Comparison of ENCODE assay signal across 38 cellular contexts in the genomic region with DNA sequence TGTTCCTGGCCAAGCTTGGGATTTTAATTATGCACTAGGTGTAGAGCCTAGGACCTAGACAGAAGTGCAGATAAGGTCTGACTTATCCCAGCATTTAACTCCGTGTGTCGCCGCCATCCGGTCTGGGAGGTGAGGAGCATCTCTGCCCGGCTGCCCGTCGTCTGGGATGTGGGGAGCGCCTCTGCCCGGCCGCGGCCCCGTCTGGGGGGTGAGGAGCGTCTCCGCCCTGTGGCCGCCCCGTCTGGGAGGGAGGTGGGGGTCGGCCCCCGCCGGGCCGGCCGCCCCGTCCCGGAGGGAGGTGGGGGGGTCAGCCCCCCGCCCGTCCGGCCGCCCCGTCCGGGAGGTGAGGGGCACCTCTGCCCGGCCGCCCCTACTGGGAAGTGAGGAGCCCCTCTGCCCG. TPM values are rescaled to one million over a fixed set of nuclear protein-coding genes. Genes with fewer than 3 reads are reported as not detected.
"Had no signal": no experiment of that assay in that cellular context is flagged by ENCODE, and none has a peak within 500 bp of the region (broad histone marks: within the 10 kb centered on the region; RNA-seq: fewer than 3 reads in every experiment).

No MANE protein-coding gene starts in this region.

- H3K27me3 ChIP-seq: adrenal gland, brain microvascular endothelial cell had no signal

- H3K27ac Mint-ChIP-seq: activated B cell treated with CpG ODN at 0.5 μM for 24 hours; activated CD4-positive, alpha-beta memory T cell treated with anti-CD3 and anti-CD28 coated beads for 36 hours; activated CD4-positive, alpha-beta T cell treated with anti-CD3 and anti-CD28 coated beads, Interleukin-2, amount 10 ng/mL, durations not matched to agents 24 days and 14 days; activated CD8-positive, alpha-beta T cell treated with anti-CD3 and anti-CD28 coated beads for 36 hours; activated naive CD4-positive, alpha-beta T cell treated with anti-CD3 and anti-CD28 coated beads for 36 hours; activated naive CD4-positive, alpha-beta T cell treated with anti-CD3 and anti-CD28 coated beads, Interleukin-2, amount 50 U/mL, for 72 hours; activated naive CD8-positive, alpha-beta T cell treated with anti-CD3 and anti-CD28 coated beads for 36 hours; activated T-cell treated with anti-CD3 and anti-CD28 coated beads, Interleukin-2, amount 50 U/mL, for 72 hours; activated T-helper 1 cell treated with anti-CD3 and anti-CD28 coated beads, Interleukin-12 subunit alpha, Interleukin-12 subunit beta, Interleukin-2, Interleukin-4 antibody, amounts not matched to agents 30 ng/mL and 10 ng/mL and 1 ng/mL, durations not matched to agents 14 hours and 24 hours and 36 hours; activated T-helper 17 cell treated with anti-CD3 and anti-CD28 coated beads, Interleukin-2, amount 50 U/mL, for 72 hours; T-helper 1 cell treated with Interleukin-12 subunit alpha and Interleukin-12 subunit beta and Interleukin-4 antibody, amounts not matched to agents 30 μg/mL and 1 μg/mL, for 36 hours; T-helper 2 cell treated with Interferon-gamma antibody and Interleukin-4, amounts not matched to agents 5 μg/mL and 100 μg/mL, for 36 hours had no signal

- H3K9me3 Mint-ChIP-seq: activated B cell treated with CpG ODN at 0.5 μM for 24 hours; activated CD4-positive, alpha-beta memory T cell treated with anti-CD3 and anti-CD28 coated beads for 36 hours; activated CD4-positive, alpha-beta T cell treated with anti-CD3 and anti-CD28 coated beads, Interleukin-2, amount 10 ng/mL, durations not matched to agents 24 days and 14 days; activated CD8-positive, alpha-beta T cell treated with anti-CD3 and anti-CD28 coated beads for 36 hours; activated naive CD4-positive, alpha-beta T cell treated with anti-CD3 and anti-CD28 coated beads for 36 hours; activated naive CD4-positive, alpha-beta T cell treated with anti-CD3 and anti-CD28 coated beads, Interleukin-2, amount 50 U/mL, for 72 hours; activated naive CD8-positive, alpha-beta T cell treated with anti-CD3 and anti-CD28 coated beads for 36 hours; activated T-cell treated with anti-CD3 and anti-CD28 coated beads, Interleukin-2, amount 50 U/mL, for 4 hours; activated T-cell treated with anti-CD3 and anti-CD28 coated beads, Interleukin-2, amount 50 U/mL, for 72 hours; activated T-helper 1 cell treated with anti-CD3 and anti-CD28 coated beads, Interleukin-12 subunit alpha, Interleukin-12 subunit beta, Interleukin-2, Interleukin-4 antibody, amounts not matched to agents 30 ng/mL and 10 ng/mL and 1 ng/mL, durations not matched to agents 14 hours and 24 hours and 36 hours; activated T-helper 17 cell treated with anti-CD3 and anti-CD28 coated beads, Interleukin-2, amount 50 U/mL, for 72 hours; T-helper 1 cell treated with Interleukin-12 subunit alpha and Interleukin-12 subunit beta and Interleukin-4 antibody, amounts not matched to agents 30 μg/mL and 1 μg/mL, for 36 hours; T-helper 2 cell treated with Interferon-gamma antibody and Interleukin-4, amounts not matched to agents 5 μg/mL and 100 μg/mL, for 36 hours had no signal

- H3K9me3 ChIP-seq: adrenal gland had no signal

- DNase-seq: activated B cell treated with CpG ODN at 0.5 μM for 24 hours; activated CD4-positive, alpha-beta memory T cell treated with anti-CD3 and anti-CD28 coated beads for 36 hours; activated CD4-positive, alpha-beta T cell treated with anti-CD3 and anti-CD28 coated beads for 4 hours; activated CD4-positive, alpha-beta T cell treated with anti-CD3 and anti-CD28 coated beads, Interleukin-2, amount 10 ng/mL, durations not matched to agents 24 days and 14 days; activated CD4-positive, alpha-beta T cell treated with anti-CD3 and anti-CD28 coated beads, Interleukin-2, amount 50 U/mL, for 1 hour; activated CD4-positive, alpha-beta T cell treated with anti-CD3 and anti-CD28 coated beads, Interleukin-2, amount 50 U/mL, for 4 hours; activated CD4-positive, CD25-positive, alpha-beta regulatory T cell treated with anti-CD3 and anti-CD28 coated beads, Interleukin-2, amount 50 U/mL, for 72 hours; activated CD8-positive, alpha-beta memory T cell treated with anti-CD3 and anti-CD28 coated beads, Interleukin-2, amount 50 U/mL, for 4 hours; activated CD8-positive, alpha-beta T cell treated with anti-CD3 and anti-CD28 coated beads for 36 hours; activated effector memory CD4-positive, alpha-beta T cell treated with anti-CD3 and anti-CD28 coated beads, Interleukin-2, amount 50 U/mL, for 16 hours; activated gamma-delta T cell treated with Interleukin-2 at 50 U/mL for 16 hours; activated naive CD4-positive, alpha-beta T cell; activated naive CD4-positive, alpha-beta T cell treated with anti-CD3 and anti-CD28 coated beads for 36 hours; activated naive CD4-positive, alpha-beta T cell treated with anti-CD3 and anti-CD28 coated beads, Interleukin-2, amount 50 U/mL, for 16 hours; activated naive CD8-positive, alpha-beta T cell treated with anti-CD3 and anti-CD28 coated beads for 36 hours; activated T-cell treated with anti-CD3 and anti-CD28 coated beads for 4 hours; activated T-cell treated with anti-CD3 and anti-CD28 coated beads, Interleukin-2, amount 50 U/mL, for 1 hour; activated T-cell treated with anti-CD3 and anti-CD28 coated beads, Interleukin-2, amount 50 U/mL, for 4 hours; activated T-cell treated with anti-CD3 and anti-CD28 coated beads, Interleukin-2, amount 50 U/mL, for 72 hours; adrenal gland; amniotic stem cell; aorta; body of pancreas; brain microvascular endothelial cell; central memory CD4-positive, alpha-beta T cell; T-helper 1 cell; T-helper 2 cell; T-helper 9 cell had no signal

- H3K4me3 Mint-ChIP-seq: activated B cell treated with CpG ODN at 0.5 μM for 24 hours; activated CD4-positive, alpha-beta memory T cell treated with anti-CD3 and anti-CD28 coated beads for 36 hours; activated CD4-positive, alpha-beta T cell treated with anti-CD3 and anti-CD28 coated beads, Interleukin-2, amount 10 ng/mL, durations not matched to agents 24 days and 14 days; activated CD8-positive, alpha-beta T cell treated with anti-CD3 and anti-CD28 coated beads for 36 hours; activated naive CD4-positive, alpha-beta T cell treated with anti-CD3 and anti-CD28 coated beads for 36 hours; activated naive CD8-positive, alpha-beta T cell treated with anti-CD3 and anti-CD28 coated beads for 36 hours; activated T-cell treated with anti-CD3 and anti-CD28 coated beads, Interleukin-2, amount 50 U/mL, for 4 hours; activated T-cell treated with anti-CD3 and anti-CD28 coated beads, Interleukin-2, amount 50 U/mL, for 72 hours; activated T-helper 1 cell treated with anti-CD3 and anti-CD28 coated beads, Interleukin-12 subunit alpha, Interleukin-12 subunit beta, Interleukin-2, Interleukin-4 antibody, amounts not matched to agents 30 ng/mL and 10 ng/mL and 1 ng/mL, durations not matched to agents 14 hours and 24 hours and 36 hours; activated T-helper 17 cell treated with anti-CD3 and anti-CD28 coated beads, Interleukin-2, amount 50 U/mL, for 72 hours; T-helper 1 cell treated with Interleukin-12 subunit alpha and Interleukin-12 subunit beta and Interleukin-4 antibody, amounts not matched to agents 30 μg/mL and 1 μg/mL, for 36 hours; T-helper 2 cell treated with Interferon-gamma antibody and Interleukin-4, amounts not matched to agents 5 μg/mL and 100 μg/mL, for 36 hours had no signal

- H3K4me3 ChIP-seq: adrenal gland, body of pancreas, breast epithelium had no signal

- H3K4me1 ChIP-seq: adrenal gland, body of pancreas, breast epithelium had no signal

- H3K27ac ChIP-seq: adrenal gland, body of pancreas, brain microvascular endothelial cell, breast epithelium, VCaP had no signal

- H3K36me3 ChIP-seq: adrenal gland, brain microvascular endothelial cell, breast epithelium had no signal

- H3K4me1 Mint-ChIP-seq: activated B cell treated with CpG ODN at 0.5 μM for 24 hours; activated CD4-positive, alpha-beta T cell treated with anti-CD3 and anti-CD28 coated beads, Interleukin-2, amount 10 ng/mL, durations not matched to agents 24 days and 14 days; activated naive CD8-positive, alpha-beta T cell treated with anti-CD3 and anti-CD28 coated beads for 36 hours; activated T-helper 17 cell treated with anti-CD3 and anti-CD28 coated beads, Interleukin-2, amount 50 U/mL, for 72 hours had no signal

- FAIRE-seq: astrocyte, TTC549 had no signal

- ATAC-seq: activated CD8-positive, alpha-beta T cell treated with anti-CD3 and anti-CD28 coated beads for 36 hours; activated naive CD4-positive, alpha-beta T cell treated with anti-CD3 and anti-CD28 coated beads, Interleukin-2, amount 50 U/mL, for 72 hours; activated T-cell treated with anti-CD3 and anti-CD28 coated beads, Interleukin-2, amount 50 U/mL, for 4 hours; activated T-cell treated with anti-CD3 and anti-CD28 coated beads, Interleukin-2, amount 50 U/mL, for 72 hours; activated T-helper 17 cell treated with anti-CD3 and anti-CD28 coated beads, Interleukin-2, amount 50 U/mL, for 72 hours; body of pancreas had no signal

- H3K36me3 Mint-ChIP-seq: activated CD4-positive, alpha-beta memory T cell treated with anti-CD3 and anti-CD28 coated beads for 36 hours; activated naive CD4-positive, alpha-beta T cell treated with anti-CD3 and anti-CD28 coated beads, Interleukin-2, amount 50 U/mL, for 72 hours had no signal

RNA-seq across cellular contexts. Expression of a gene that starts 7.1 kb away (rescaled TPM):
- total RNA-seq: activated CD4-positive, alpha-beta memory T cell treated with anti-CD3 and anti-CD28 coated beads for 36 hours; activated CD8-positive, alpha-beta memory T cell treated with anti-CD3 and anti-CD28 coated beads for 36 hours; activated CD8-positive, alpha-beta T cell treated with anti-CD3 and anti-CD28 coated beads for 36 hours; activated naive CD8-positive, alpha-beta T cell treated with anti-CD3 and anti-CD28 coated beads for 36 hours; activated T-cell treated with anti-CD3 and anti-CD28 coated beads, Interleukin-2, amount 50 U/mL, for 4 hours; activated T-cell treated with anti-CD3 and anti-CD28 coated beads, Interleukin-2, amount 50 U/mL, for 72 hours; astrocyte; body of pancreas had no signal
- polyA plus RNA-seq: aorta had no signal
